ENCODE assay signal across 10 cellular contexts in genomic region chr10:28411648-28412047, GRCh38.
A peak's percentile ranks its signal among the peaks of the same experiment; 100 is the strongest.
DNase-seq lines count a peak whose midpoint lies in the region; ATAC-seq and TF ChIP-seq lines count a peak whose summit lies in the region.
"Had no signal": no experiment of that assay in that cellular context is flagged by ENCODE, and none has a peak within 500 bp of the region (broad histone marks: within the 10 kb centered on the region; RNA-seq: fewer than 3 reads in every experiment).

No MANE protein-coding gene starts in this region.

- ATAC-seq in GM18870 (IDR thresholded peaks at IDR 0.05; ENCODE audit: unreplicated experiment) (peak; percentile 67), HG03342 (IDR thresholded peaks at IDR 0.05; ENCODE audit: unreplicated experiment) (peak; percentile 70), aorta (ENCODE audit: low FRiP score) (no peak)

- DNase-seq in CD14-positive monocyte (ENCODE audit: low spot score) (peak; percentile 94), GM03348 (ENCODE audit: low spot score) (no peak), retina (no peak), aorta (no peak)
- no peak for DNase-seq in NK-92 treated with Interleukin-12 subunit alpha and Interleukin-12 subunit beta, amount 100 ng/mL, for 24 hours (lab: John Stamatoyannopoulos, UW)
- DNase-seq: SHP77 treated with DMSO at 0.1 percent for 48 hours had no signal

- TF ChIP-seq CTCF in CD14-positive monocyte (IDR thresholded peaks at IDR 0.05): no peak

- H3K9me3 ChIP-seq in aorta (ENCODE audit: control insufficient read depth, low read length): peaks cover 1% of the 10 kb centered on the region

- H3K36me3 Mint-ChIP-seq in CD14-positive monocyte: no peaks in the 10 kb centered on the region
- H3K36me3 Mint-ChIP-seq in dendritic cell treated with granulocyte-macrophage colony-stimulating factor and Interleukin-4, amounts not matched to agents 40 ng/mL and 50 ng/mL, for 4 days (ENCODE audit: low read depth): no peaks in the 10 kb centered on the region

- no peak overlapping the region for H3K4me3 ChIP-seq in aorta (ENCODE audit: low read length in 2 of 2)

- H3K27me3 ChIP-seq in aorta (ENCODE audit: control insufficient read depth in 1 of 2, insufficient read depth in 2 of 2, low read length in 1 of 2): no peaks in the 10 kb centered on the region

- no peaks in the 10 kb centered on the region for H3K4me1 ChIP-seq in aorta (ENCODE audit: control insufficient read depth in 1 of 2, insufficient read depth in 2 of 2, low read length in 2 of 2)

- peak overlapping the region; percentile 83 to 94 (median 91) for H3K27ac Mint-ChIP-seq in CD14-positive monocyte
- H3K27ac Mint-ChIP-seq in dendritic cell treated with granulocyte-macrophage colony-stimulating factor and Interleukin-4, amounts not matched to agents 40 ng/mL and 50 ng/mL, for 4 days: peak overlapping the region; percentile 8
- H3K27ac Mint-ChIP-seq: memory B cell had no signal

- intact Hi-C loops in CD14-positive monocyte (cut with micrococcal nuclease): no loop called here
- intact Hi-C loops in dendritic cell treated with granulocyte-macrophage colony-stimulating factor and Interleukin-4, amounts not matched to agents 40 ng/mL and 50 ng/mL, for 4 days (cut with micrococcal nuclease): no loop called here
- intact Hi-C loops in aorta (cut with DNase I): no loop called here

- H3K27ac ChIP-seq in aorta (ENCODE audit: low read depth in 1 of 2, low read length in 2 of 2): no peak overlapping the region

- peaks cover 2 to 13% (median 10%) of the 10 kb centered on the region in 7 donors for H3K9me3 Mint-ChIP-seq in CD14-positive monocyte
- no peaks in the 10 kb centered on the region for H3K9me3 Mint-ChIP-seq in dendritic cell treated with granulocyte-macrophage colony-stimulating factor and Interleukin-4, amounts not matched to agents 40 ng/mL and 50 ng/mL, for 4 days

- H3K27me3 Mint-ChIP-seq in CD14-positive monocyte (ENCODE audit: low read depth in 3 of 3): peaks cover 2 to 9% (median 2%) of the 10 kb centered on the region in 3 donors
- H3K27me3 Mint-ChIP-seq in dendritic cell treated with granulocyte-macrophage colony-stimulating factor and Interleukin-4, amounts not matched to agents 40 ng/mL and 50 ng/mL, for 4 days: peaks cover 8% of the 10 kb centered on the region

- H3K4me3 Mint-ChIP-seq in CD14-positive monocyte: peak overlapping the region in 1 of 2 donors; percentile 43
- no peak overlapping the region for H3K4me3 Mint-ChIP-seq in dendritic cell treated with granulocyte-macrophage colony-stimulating factor and Interleukin-4, amounts not matched to agents 40 ng/mL and 50 ng/mL, for 4 days
- H3K4me3 Mint-ChIP-seq: memory B cell had no signal

- H3K4me1 Mint-ChIP-seq in CD14-positive monocyte: peaks cover 27% of the 10 kb centered on the region
- H3K4me1 Mint-ChIP-seq in dendritic cell treated with granulocyte-macrophage colony-stimulating factor and Interleukin-4, amounts not matched to agents 40 ng/mL and 50 ng/mL, for 4 days (ENCODE audit: low read depth): peaks cover 30% of the 10 kb centered on the region
- H3K4me1 Mint-ChIP-seq: memory B cell had no signal

- H3K36me3 ChIP-seq in aorta (ENCODE audit: control insufficient read depth in 1 of 2, insufficient read depth in 2 of 2, low read length in 1 of 2): no peaks in the 10 kb centered on the region

- WGBS in aorta, 2 donors: 86 to 93% methylated on average over 4 of the region's 4 CpGs
